Comparison of ENCODE assay signal across 12 cellular contexts in genomic region chr7:82964150-82964882, GRCh38.
DNase-seq lines count a peak whose midpoint lies in the region; ATAC-seq and TF ChIP-seq lines count a peak whose summit lies in the region.
"Had no signal": no experiment of that assay in that cellular context is flagged by ENCODE, and none has a peak within 500 bp of the region (broad histone marks: within the 10 kb centered on the region; RNA-seq: fewer than 3 reads in every experiment).

No MANE protein-coding gene starts in this region.

- 0 out of 2 replicates have a peak overlapping the region, but pooled peaks have one; percentile 25 for H2AFZ ChIP-seq in MM.1S (ENCODE audit: low read length)

- no peaks in the 10 kb centered on the region for H4K20me1 ChIP-seq in MM.1S (ENCODE audit: insufficient read depth, low read length)

- no peaks in the 10 kb centered on the region for H3K9me2 ChIP-seq in MM.1S (replicated peaks; ENCODE audit: insufficient read depth, low read length)

- no peaks in the 10 kb centered on the region for H3K79me2 ChIP-seq in MM.1S (ENCODE audit: low read length)

- no peaks in the 10 kb centered on the region for H3K27me3 ChIP-seq in MM.1S (replicated peaks; ENCODE audit: insufficient read depth, low read length)
- no peaks in the 10 kb centered on the region for H3K27me3 ChIP-seq in lower lobe of right lung (ENCODE audit: low read depth)

- peaks cover 0 to 9% (median 0%) of the 10 kb centered on the region in 7 donors for H3K9me3 Mint-ChIP-seq in CD14-positive monocyte

- peak; percentile 70 for ATAC-seq in GM19035 (IDR thresholded peaks at IDR 0.05; ENCODE audit: unreplicated experiment)
- ATAC-seq in HG02759 (IDR thresholded peaks at IDR 0.05; ENCODE audit: unreplicated experiment), result peak; percentile 43
- ATAC-seq in lower lobe of right lung, result peak; percentile 25 to 65
- ATAC-seq: esophagus mucosa had no signal

- peaks cover 23% of the 10 kb centered on the region for H3K4me1 ChIP-seq in MM.1S (ENCODE audit: low read length)
- H3K4me1 ChIP-seq in lower lobe of right lung, result no peaks in the 10 kb centered on the region

- no peaks in the 10 kb centered on the region for H3K4me1 Mint-ChIP-seq in CD14-positive monocyte
- H3K4me1 Mint-ChIP-seq: CD4-positive, CD25-positive, alpha-beta regulatory T cell had no signal

- no peaks in the 10 kb centered on the region for H3K27me3 Mint-ChIP-seq in CD14-positive monocyte (ENCODE audit: low read depth in 3 of 3)
- H3K27me3 Mint-ChIP-seq: activated naive CD8-positive, alpha-beta T cell; CD4-positive, CD25-positive, alpha-beta regulatory T cell had no signal

- peaks cover 16% of the 10 kb centered on the region for H3F3A ChIP-seq in MM.1S (ENCODE audit: insufficient read depth, low read length)

- H3K27ac Mint-ChIP-seq in CD14-positive monocyte, result no peak overlapping the region
- H3K27ac Mint-ChIP-seq: activated naive CD8-positive, alpha-beta T cell; CD4-positive, CD25-positive, alpha-beta regulatory T cell had no signal

- intact Hi-C loops in lower lobe of right lung (cut with DNase I) (no loop called here), CD14-positive monocyte (cut with micrococcal nuclease) (no loop called here)

- H3K4me3 ChIP-seq in MM.1S (ENCODE audit: low read length) (peak overlapping the region; percentile 11; the same call in 1 of the 2 replicates), lower lobe of right lung (no peak overlapping the region)

- H3K36me3 ChIP-seq in MM.1S (replicated peaks; ENCODE audit: insufficient read depth, low read length) (no peaks in the 10 kb centered on the region), lower lobe of right lung (no peaks in the 10 kb centered on the region)

- H3K4me3 Mint-ChIP-seq in CD14-positive monocyte, result no peak overlapping the region
- H3K4me3 Mint-ChIP-seq: activated naive CD8-positive, alpha-beta T cell; CD4-positive, CD25-positive, alpha-beta regulatory T cell had no signal

- H3K4me2 ChIP-seq in MM.1S (ENCODE audit: low read depth, low read length), result peak overlapping the region; percentile 70

- H3K36me3 Mint-ChIP-seq in CD14-positive monocyte, result no peaks in the 10 kb centered on the region
- H3K36me3 Mint-ChIP-seq: activated naive CD8-positive, alpha-beta T cell; CD4-positive, CD25-positive, alpha-beta regulatory T cell had no signal

- TF ChIP-seq CTCF in MM.1S (IDR thresholded peaks at IDR 0.05; ENCODE audit: low read length), result no peak
- no peak for TF ChIP-seq CTCF in lower lobe of right lung (IDR thresholded peaks at IDR 0.05)
- no peak for TF ChIP-seq CTCF in CD14-positive monocyte (IDR thresholded peaks at IDR 0.05)

- DNase-seq in MM.1S, result peak; percentile 83
- no peak for DNase-seq in lower lobe of right lung
- DNase-seq in activated CD4-positive, alpha-beta T cell treated with anti-CD3 and anti-CD28 coated beads for 4 hours, result no peak
- no peak for DNase-seq in CD14-positive monocyte (ENCODE audit: low spot score)
- DNase-seq in iPS-NIHi7 (ENCODE audit: extremely low spot score), result no peak
- DNase-seq: activated CD8-positive, alpha-beta memory T cell treated with anti-CD3 and anti-CD28 coated beads, Interleukin-2, amount 50 U/mL, for 4 hours; CD4-positive, CD25-positive, alpha-beta regulatory T cell; NCI-H1092 had no signal

- peak overlapping the region; percentile 80 for H3K27ac ChIP-seq in MM.1S (ENCODE audit: low read length)
- H3K27ac ChIP-seq in lower lobe of right lung, result no peak overlapping the region

- no peak overlapping the region for H3K9ac ChIP-seq in MM.1S (ENCODE audit: low read length)

- H3K9me3 ChIP-seq in MM.1S (replicated peaks; ENCODE audit: insufficient read depth, low read length), result no peaks in the 10 kb centered on the region
- no peaks in the 10 kb centered on the region for H3K9me3 ChIP-seq in lower lobe of right lung
